Comparison of ENCODE assay signal across 6 cellular contexts in genomic region chr16:71504051-71504450, GRCh38. TPM values are rescaled to one million over a fixed set of nuclear protein-coding genes. Genes with fewer than 3 reads are reported as not detected.
"Had no signal": no experiment of that assay in that cellular context is flagged by ENCODE, and none has a peak within 500 bp of the region (broad histone marks: within the 10 kb centered on the region; RNA-seq: fewer than 3 reads in every experiment).

No MANE protein-coding gene starts in this region.

RNA-seq across cellular contexts. Expression of gene CHST4, which starts 22.2 kb away (rescaled TPM):
- total RNA-seq: activated CD8-positive, alpha-beta T cell treated with anti-CD3 and anti-CD28 coated beads, Interleukin-2, amount 10 ng/mL, durations not matched to agents 7 days and 5 days; activated naive CD4-positive, alpha-beta T cell treated with anti-CD3 and anti-CD28 coated beads, Interleukin-2, amount 50 U/mL, for 72 hours; cardiac septum; T-helper 1 cell treated with Interleukin-12 subunit alpha and Interleukin-12 subunit beta and Interleukin-4 antibody, amounts not matched to agents 30 ng/mL and 1 ng/mL, for 36 hours; T-helper 2 cell treated with Interferon-gamma antibody and Interleukin-4, amounts not matched to agents 100 ng/mL and 5 ng/mL, for 36 hours had no signal
- polyA plus RNA-seq: IgD-negative memory B cell had no signal
